ENCODE assay signal across 1 cellular context in genomic region chr16:78098087-78098486, GRCh38.
A peak's percentile ranks its signal among the peaks of the same experiment; 100 is the strongest.
TF ChIP-seq lines count a peak whose summit lies in the region.

No MANE protein-coding gene starts in this region.

TF ChIP-seq in GM12878, 131 proteins besides CTCF, POLR2A, EP300 and RAD21 (continued from another document):
- TF ChIP-seq NR2F1 (conservative IDR thresholded peaks at IDR 0.05) (no peak), CREM (IDR thresholded peaks at IDR 0.05; ENCODE audit: low read depth) (peak; percentile 68; the same call in 1 of the 2 replicates), EGR1 (IDR thresholded peaks at IDR 0.05; ENCODE audit: borderline replicate concordance in 1 of 2, low read depth in 2 of 2, low read length in 2 of 2) (peak in 1 of 2 experiments; percentile 39; a peak in 1 of 3 replicates), EED (IDR thresholded peaks at IDR 0.05; ENCODE audit: low read depth) (0 out of 2 replicates have a peak, but pooled peaks have one; percentile 27), ZNF622 (IDR thresholded peaks at IDR 0.05) (no peak), TCF12 (IDR thresholded peaks at IDR 0.05; ENCODE audit: low read depth, low read length) (0 out of 2 replicates have a peak, but pooled peaks have one; percentile 45), RUNX3 (IDR thresholded peaks at IDR 0.05; ENCODE audit: low read length) (peak; percentile 32; the same call in 1 of the 2 replicates), ATF2 (IDR thresholded peaks at IDR 0.05; ENCODE audit: low read length) (peak; percentile 47; the same call in 1 of the 2 replicates), BCL11A (IDR thresholded peaks at IDR 0.05; ENCODE audit: low read depth, low read length) (peak; percentile 70), JUND (IDR thresholded peaks at IDR 0.05; ENCODE audit: low read depth, low read length) (0 out of 2 replicates have a peak, but pooled peaks have one; percentile 28), MEF2A (IDR thresholded peaks at IDR 0.05; ENCODE audit: insufficient read depth, low read depth, low read length) (0 out of 2 replicates have a peak, but pooled peaks have one; percentile 19), SIN3A (IDR thresholded peaks at IDR 0.05; ENCODE audit: low read depth, low read length) (no peak), IRF4 (IDR thresholded peaks at IDR 0.05; ENCODE audit: low read depth, low read length) (peak; percentile 59; the same call in 1 of the 2 replicates), CREB1 (IDR thresholded peaks at IDR 0.05; ENCODE audit: low read depth) (0 out of 2 replicates have a peak, but pooled peaks have one; percentile 46), ZNF24 (IDR thresholded peaks at IDR 0.05) (peak; percentile 89), JUNB (IDR thresholded peaks at IDR 0.05) (peak; percentile 85), NFXL1 (IDR thresholded peaks at IDR 0.05; ENCODE audit: borderline replicate concordance) (no peak), HSF1 (IDR thresholded peaks at IDR 0.05; ENCODE audit: low read depth, low read length) (no peak), MTA2 (IDR thresholded peaks at IDR 0.05; ENCODE audit: low read depth) (0 out of 2 replicates have a peak, but pooled peaks have one; percentile 9), IKZF2 (IDR thresholded peaks at IDR 0.05) (peak in 1 of 2 experiments; percentile 37; a peak in 1 of 4 replicates), ETV6 (conservative IDR thresholded peaks at IDR 0.05 in 1 of 2, IDR thresholded peaks at IDR 0.05 in 1 of 2; ENCODE audit: borderline replicate concordance in 1 of 2, low read depth in 1 of 2) (peak in 1 of 2 experiments; percentile 99; a peak in 2 of 4 replicates)
TF ChIP-seq in GM12878: peak in this region for 17.
